29 cellular contexts compared by ENCODE assay signal in the genomic region with DNA sequence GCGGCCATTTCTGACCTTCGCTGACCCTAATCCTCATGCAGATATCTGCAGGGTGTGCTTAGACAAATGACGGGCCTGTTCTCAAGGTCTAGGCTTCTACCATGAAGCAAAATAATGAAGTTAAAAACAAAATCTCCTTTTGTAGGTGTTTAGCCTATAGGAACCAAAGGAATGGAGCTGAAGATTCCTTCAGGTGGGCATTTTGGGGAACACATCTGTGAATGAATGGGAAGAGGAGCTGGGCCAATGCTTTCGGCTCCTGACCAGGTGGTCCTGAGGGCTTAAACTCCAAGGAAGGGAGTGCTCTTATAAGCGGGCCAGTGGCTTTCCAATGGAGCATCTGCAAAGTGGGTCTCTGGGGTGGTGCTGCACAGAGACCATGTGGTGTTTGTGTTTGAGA.
"Had no signal": no experiment of that assay in that cellular context is flagged by ENCODE, and none has a peak within 500 bp of the region (broad histone marks: within the 10 kb centered on the region; RNA-seq: fewer than 3 reads in every experiment).

No MANE protein-coding gene starts in this region.

- DNase-seq: dermis blood vessel endothelial cell; effector memory CD4-positive, alpha-beta T cell; foreskin keratinocyte; heart right ventricle; hippocampal formation; left cardiac atrium; left lung; mesenchymal stem cell; mucosa of descending colon; naive B cell; nucleus accumbens; ovary; psoas muscle; right cardiac atrium; spleen; stimulated activated CD4-positive, alpha-beta T cell treated with anti-CD3 and anti-CD28 coated beads, Interleukin-4, amount 100 ng/mL, for 4 hours; stimulated activated naive CD8-positive, alpha-beta T cell treated with anti-CD3 and anti-CD28 coated beads, Interleukin-15, Interleukin-2, amounts not matched to agents 100 U/mL and 50 U/mL, for 24 hours; substantia nigra; testis; tibial artery; upper lobe of left lung had no signal

- H3K4me3 ChIP-seq: coronary artery, esophagus muscularis mucosa, gastroesophageal sphincter, heart right ventricle, left lung, mucosa of descending colon, ovary, psoas muscle, skin epidermis, spleen, testis, tibial artery, upper lobe of left lung had no signal

- H3K27ac ChIP-seq: coronary artery, esophagus muscularis mucosa, foreskin keratinocyte, gastroesophageal sphincter, left lung, psoas muscle, skin epidermis, testis, upper lobe of left lung had no signal

- ATAC-seq: foreskin keratinocyte; gastroesophageal sphincter; heart right ventricle; left cardiac atrium; left lung; mucosa of descending colon; natural killer cell treated with Interleukin-12 subunit alpha and Interleukin-12 subunit beta and Interleukin-15 and Interleukin-18, amount 100 ng/mL, for 72 hours; psoas muscle; right cardiac atrium; stimulated activated memory B cell treated with anti-CD40 and anti-IgM and Interleukin-4, amounts not matched to agents 10 μg/mL and 1 μg/mL and 100 μg/mL, for 72 hours; stimulated activated naive CD8-positive, alpha-beta T cell treated with anti-CD3 and anti-CD28 coated beads, Interleukin-15, Interleukin-2, amounts not matched to agents 100 U/mL and 50 U/mL, for 24 hours had no signal

- H3K9me3 ChIP-seq: ovary, psoas muscle, testis had no signal

- H3K36me3 ChIP-seq: esophagus muscularis mucosa, gastroesophageal sphincter, heart right ventricle, left lung, ovary, tibial artery, upper lobe of left lung had no signal

- H3K4me1 Mint-ChIP-seq: mesothelial cell of epicardium; naive B cell; stimulated activated memory B cell treated with anti-CD40 and anti-IgM and Interleukin-4, amounts not matched to agents 10 μg/mL and 1 μg/mL and 100 μg/mL, for 72 hours had no signal

- H3K4me3 Mint-ChIP-seq: mesothelial cell of epicardium; naive B cell; natural killer cell treated with Interleukin-12 subunit alpha and Interleukin-12 subunit beta and Interleukin-15 and Interleukin-18, amount 100 ng/mL, for 72 hours; neural crest cell; stimulated activated memory B cell treated with anti-CD40 and anti-IgM and Interleukin-4, amounts not matched to agents 10 μg/mL and 1 μg/mL and 100 μg/mL, for 72 hours had no signal

- H3K27me3 Mint-ChIP-seq: stimulated activated memory B cell treated with anti-CD40 and anti-IgM and Interleukin-4, amounts not matched to agents 10 μg/mL and 1 μg/mL and 100 μg/mL, for 72 hours had no signal

- H3K27ac Mint-ChIP-seq: mesothelial cell of epicardium; natural killer cell treated with Interleukin-12 subunit alpha and Interleukin-12 subunit beta and Interleukin-15 and Interleukin-18, amount 100 ng/mL, for 72 hours; stimulated activated memory B cell treated with anti-CD40 and anti-IgM and Interleukin-4, amounts not matched to agents 10 μg/mL and 1 μg/mL and 100 μg/mL, for 72 hours had no signal

- H3K27me3 ChIP-seq: esophagus muscularis mucosa, foreskin keratinocyte, gastroesophageal sphincter, heart right ventricle, left lung, ovary, spleen, testis, tibial artery, upper lobe of left lung had no signal

- H3K9me3 Mint-ChIP-seq: natural killer cell treated with Interleukin-12 subunit alpha and Interleukin-12 subunit beta and Interleukin-15 and Interleukin-18, amount 100 ng/mL, for 72 hours had no signal

- H3K36me3 Mint-ChIP-seq: naive B cell; natural killer cell treated with Interleukin-12 subunit alpha and Interleukin-12 subunit beta and Interleukin-15 and Interleukin-18, amount 100 ng/mL, for 72 hours; stimulated activated memory B cell treated with anti-CD40 and anti-IgM and Interleukin-4, amounts not matched to agents 10 μg/mL and 1 μg/mL and 100 μg/mL, for 72 hours had no signal

- H3K4me1 ChIP-seq: gastroesophageal sphincter, left lung, psoas muscle, testis, upper lobe of left lung had no signal
